Comparison of ENCODE assay signal across 13 cellular contexts in the genomic region with DNA sequence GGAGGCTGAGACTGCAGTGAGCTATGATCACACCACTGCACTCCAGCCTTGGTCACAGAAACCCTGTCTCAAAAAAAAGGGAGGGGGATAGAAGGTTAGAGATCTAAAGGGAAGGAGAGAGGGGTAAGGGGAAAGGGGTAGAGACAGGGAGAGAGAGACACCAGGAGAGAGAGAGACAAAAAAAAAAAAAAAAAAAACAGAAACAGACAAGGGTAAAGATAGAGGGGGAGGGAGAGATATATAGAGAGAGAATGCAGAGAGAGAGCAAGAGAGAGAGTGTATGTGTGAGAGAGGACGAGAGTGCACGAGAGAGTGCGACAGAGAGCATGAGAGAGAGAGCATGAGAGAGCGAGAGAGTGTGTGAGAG. TPM values are rescaled to one million over a fixed set of nuclear protein-coding genes. Genes with fewer than 3 reads are reported as not detected.
DNase-seq lines count a peak whose midpoint lies in the region; ATAC-seq, FAIRE-seq and TF ChIP-seq lines count a peak whose summit lies in the region.
"Had no signal": no experiment of that assay in that cellular context is flagged by ENCODE, and none has a peak within 500 bp of the region (broad histone marks: within the 10 kb centered on the region; RNA-seq: fewer than 3 reads in every experiment).

No MANE protein-coding gene starts in this region.

- H3K27ac Mint-ChIP-seq in glutamatergic neuron (ENCODE audit: unreplicated experiment), result peak overlapping the region; percentile 6
- no peak overlapping the region for H3K27ac Mint-ChIP-seq in stimulated activated effector memory CD8-positive, alpha-beta T cell treated with anti-CD3 and anti-CD28 coated beads, Interleukin-12 subunit alpha, Interleukin-12 subunit beta, amount 100 ng/mL, for 72 hours

- no peaks in the 10 kb centered on the region for H3K36me3 Mint-ChIP-seq in activated T-cell treated with anti-CD3 and anti-CD28 coated beads, Interleukin-2, amount 50 U/mL, for 4 hours (ENCODE audit: insufficient read depth)
- no peaks in the 10 kb centered on the region for H3K36me3 Mint-ChIP-seq in glutamatergic neuron (ENCODE audit: unreplicated experiment)
- peaks cover 82% of the 10 kb centered on the region for H3K36me3 Mint-ChIP-seq in stimulated activated effector memory CD8-positive, alpha-beta T cell treated with anti-CD3 and anti-CD28 coated beads, Interleukin-12 subunit alpha, Interleukin-12 subunit beta, amount 100 ng/mL, for 72 hours

- no peak for DNase-seq in activated T-cell treated with anti-CD3 and anti-CD28 coated beads, Interleukin-2, amount 50 U/mL, for 4 hours
- no peak for DNase-seq in activated T-cell treated with anti-CD3 and anti-CD28 coated beads for 4 hours
- no peak for DNase-seq in SK-N-MC (ENCODE audit: low read depth, low spot score)
- DNase-seq in glutamatergic neuron, result no peak
- DNase-seq in stimulated activated effector memory CD8-positive, alpha-beta T cell treated with anti-CD3 and anti-CD28 coated beads, Interleukin-12 subunit alpha, Interleukin-12 subunit beta, amount 100 ng/mL, for 72 hours (ENCODE audit: low spot score in 2 of 2), result no peak
- DNase-seq in stimulated activated CD8-positive, alpha-beta memory T cell treated with anti-CD3 and anti-CD28 coated beads, Interleukin-4, amount 100 ng/mL, for 48 hours, result no peak
- no peak for DNase-seq in ovary
- DNase-seq in pancreas, result no peak
- DNase-seq: activated effector memory CD4-positive, alpha-beta T cell treated with anti-CD3 and anti-CD28 coated beads, Interleukin-2, amount 50 U/mL, for 16 hours; kidney glomerular epithelial cell; right cardiac atrium; T1000 had no signal

- peaks cover 59% of the 10 kb centered on the region for H3K27me3 Mint-ChIP-seq in activated T-cell treated with anti-CD3 and anti-CD28 coated beads, Interleukin-2, amount 50 U/mL, for 4 hours (ENCODE audit: low read depth)
- peaks cover 37% of the 10 kb centered on the region for H3K27me3 Mint-ChIP-seq in glutamatergic neuron (ENCODE audit: unreplicated experiment)

- no peak for FAIRE-seq in pancreas (lab: Jason Lieb, UNC)
- FAIRE-seq: endometrium had no signal

- H3K4me3 Mint-ChIP-seq in activated T-cell treated with anti-CD3 and anti-CD28 coated beads, Interleukin-2, amount 50 U/mL, for 4 hours, result peak overlapping the region; percentile 63
- peak overlapping the region; percentile 98 for H3K4me3 Mint-ChIP-seq in glutamatergic neuron (ENCODE audit: unreplicated experiment)
- H3K4me3 Mint-ChIP-seq in stimulated activated effector memory CD8-positive, alpha-beta T cell treated with anti-CD3 and anti-CD28 coated beads, Interleukin-12 subunit alpha, Interleukin-12 subunit beta, amount 100 ng/mL, for 72 hours, result peak overlapping the region; percentile 82

- H3K27me3 ChIP-seq in ovary (no peaks in the 10 kb centered on the region), pancreas (peaks cover 0 to 20% (median 4%) of the 10 kb centered on the region in 4 donors)

- no peak overlapping the region for H3K27ac ChIP-seq in SK-N-MC
- H3K27ac ChIP-seq in ovary, result no peak overlapping the region
- no peak overlapping the region for H3K27ac ChIP-seq in pancreas

- 1 to 3% (median 2%) methylated on average over 4 of the region's 4 CpGs for WGBS in ovary, 3 donors
- 6 to 8% methylated on average over 4 of the region's 4 CpGs for WGBS in pancreas, 2 donors

- H3K4me3 ChIP-seq in SK-N-MC, result peak overlapping the region; percentile 73
- H3K4me3 ChIP-seq in ovary, result no peak overlapping the region
- no peak overlapping the region for H3K4me3 ChIP-seq in pancreas

- TF ChIP-seq POLR2A in ovary (IDR thresholded peaks at IDR 0.05), result no peak

- peaks cover 46% of the 10 kb centered on the region for H3K4me1 Mint-ChIP-seq in activated T-cell treated with anti-CD3 and anti-CD28 coated beads, Interleukin-2, amount 50 U/mL, for 4 hours (ENCODE audit: low read depth)
- H3K4me1 Mint-ChIP-seq in glutamatergic neuron (ENCODE audit: low read depth, unreplicated experiment), result peaks cover 14% of the 10 kb centered on the region
- peaks cover 51% of the 10 kb centered on the region for H3K4me1 Mint-ChIP-seq in stimulated activated effector memory CD8-positive, alpha-beta T cell treated with anti-CD3 and anti-CD28 coated beads, Interleukin-12 subunit alpha, Interleukin-12 subunit beta, amount 100 ng/mL, for 72 hours

- no peak overlapping the region for H3K9ac ChIP-seq in SK-N-MC (ENCODE audit: insufficient read length)

- TF ChIP-seq EP300 in ovary (IDR thresholded peaks at IDR 0.05), result no peak

- TF ChIP-seq CTCF in glutamatergic neuron (IDR thresholded peaks at IDR 0.05; ENCODE audit: partially characterized antibody, unreplicated experiment) (no peak), ovary (IDR thresholded peaks at IDR 0.05) (no peak), pancreas (IDR thresholded peaks at IDR 0.05) (no peak)

- H3K4me1 ChIP-seq in ovary (ENCODE audit: insufficient read depth) (no peaks in the 10 kb centered on the region), pancreas (no peaks in the 10 kb centered on the region)

- ATAC-seq in activated T-cell treated with anti-CD3 and anti-CD28 coated beads, Interleukin-2, amount 50 U/mL, for 4 hours, result no peak
- ATAC-seq in stimulated activated effector memory CD8-positive, alpha-beta T cell treated with anti-CD3 and anti-CD28 coated beads, Interleukin-12 subunit alpha, Interleukin-12 subunit beta, amount 100 ng/mL, for 72 hours, result no peak
- no peak for ATAC-seq in pancreas

- no peaks in the 10 kb centered on the region for H3K9me3 Mint-ChIP-seq in activated T-cell treated with anti-CD3 and anti-CD28 coated beads, Interleukin-2, amount 50 U/mL, for 4 hours
- peaks cover 6% of the 10 kb centered on the region for H3K9me3 Mint-ChIP-seq in glutamatergic neuron (ENCODE audit: unreplicated experiment)
- H3K9me3 Mint-ChIP-seq in stimulated activated effector memory CD8-positive, alpha-beta T cell treated with anti-CD3 and anti-CD28 coated beads, Interleukin-12 subunit alpha, Interleukin-12 subunit beta, amount 100 ng/mL, for 72 hours, result no peaks in the 10 kb centered on the region

- intact Hi-C loops in ovary (cut with DNase I) (no loop called here), pancreas (cut with DNase I) (no loop called here)

- no peaks in the 10 kb centered on the region for H3K9me3 ChIP-seq in SK-N-MC (ENCODE audit: low read depth, low read length)
- no peaks in the 10 kb centered on the region for H3K9me3 ChIP-seq in ovary
- no peaks in the 10 kb centered on the region for H3K9me3 ChIP-seq in pancreas

- H3K36me3 ChIP-seq in SK-N-MC (ENCODE audit: insufficient read depth, low read length) (no peaks in the 10 kb centered on the region), ovary (no peaks in the 10 kb centered on the region), pancreas (no peaks in the 10 kb centered on the region)

RNA-seq across cellular contexts. Expression of a gene that starts 4.2 kb away (rescaled TPM):
- total RNA-seq in activated T-cell treated with anti-CD3 and anti-CD28 coated beads, Interleukin-2, amount 50 U/mL, for 4 hours, result 10 to 100 TPM in 1 of 3 donors, 1 to 10 TPM in 2; 4.6 to 13.6 (median 6.6) TPM
- total RNA-seq in glutamatergic neuron (ENCODE audit: unreplicated experiment), result 4.7 TPM
- under 1 TPM in 1 of 7 donors, not detected in 6; 0.31 TPM for total RNA-seq in ovary
- not detected for polyA plus RNA-seq in ovary
- total RNA-seq in pancreas, result under 1 TPM in 1 of 6 donors, not detected in 5; 0.16 TPM
- polyA plus RNA-seq in pancreas, result not detected
- total RNA-seq: right cardiac atrium had no signal
- polyA plus RNA-seq: right cardiac atrium had no signal

RNA-seq across cellular contexts. Expression of a gene that starts 55.9 kb away (rescaled TPM):
- total RNA-seq in activated T-cell treated with anti-CD3 and anti-CD28 coated beads, Interleukin-2, amount 50 U/mL, for 4 hours, result 1 to 10 TPM; 3.5 to 7.4 (median 3.8) TPM
- 6.9 TPM for total RNA-seq in glutamatergic neuron (ENCODE audit: unreplicated experiment)
- total RNA-seq in ovary, result 1 to 10 TPM in 1 of 7 donors, under 1 TPM in 5, not detected in 1; 0.12 to 1.1 (median 0.44) TPM
- under 1 TPM; 0.10 to 0.17 TPM for polyA plus RNA-seq in ovary
- 1 to 10 TPM in 1 of 6 donors, under 1 TPM in 3, not detected in 2; 0.12 to 1.1 (median 0.20) TPM for total RNA-seq in pancreas
- not detected for polyA plus RNA-seq in pancreas
